ENCODE assay signal across 14 cellular contexts in the genomic region with DNA sequence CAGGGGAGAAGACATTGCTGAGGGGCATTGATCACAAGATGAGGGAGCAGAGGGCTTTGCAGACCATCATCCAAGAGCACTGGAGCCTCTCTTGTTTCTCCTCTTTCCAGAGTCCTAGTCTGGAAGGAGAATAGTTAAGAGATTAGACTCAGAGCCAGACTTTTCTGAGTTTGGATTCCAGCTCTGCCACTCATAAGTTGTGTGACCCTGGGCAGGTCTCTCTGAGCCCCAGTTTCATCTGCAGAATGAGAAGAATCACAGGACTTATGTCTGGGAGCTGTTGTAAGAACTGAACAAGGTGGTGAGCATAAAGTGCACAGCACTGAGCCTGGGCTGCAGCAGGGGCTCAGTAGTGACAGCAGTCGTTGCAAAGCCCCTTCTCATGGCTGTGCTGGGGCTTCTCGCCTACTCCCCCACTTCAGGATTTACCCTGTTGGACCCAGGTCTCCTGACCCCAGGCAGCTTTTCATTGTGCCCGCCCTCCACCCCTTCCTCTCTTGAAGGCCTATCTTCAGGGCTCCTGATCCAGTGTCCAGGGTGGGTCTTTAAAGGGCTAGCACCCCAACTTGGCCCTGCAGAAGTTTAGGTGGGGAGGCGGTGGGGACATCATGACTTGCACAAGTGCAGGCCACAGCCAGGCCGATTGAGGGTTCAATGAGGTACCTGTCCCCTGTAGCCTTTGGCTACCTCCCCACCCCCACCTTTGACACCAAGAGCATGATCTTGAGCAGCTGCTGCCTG. TPM values are rescaled to one million over a fixed set of nuclear protein-coding genes. Genes with fewer than 3 reads are reported as not detected.
A peak's percentile ranks its signal among the peaks of the same experiment; 100 is the strongest.
DNase-seq lines count a peak whose midpoint lies in the region; ATAC-seq and TF ChIP-seq lines count a peak whose summit lies in the region.
"Had no signal": no experiment of that assay in that cellular context is flagged by ENCODE, and none has a peak within 500 bp of the region (broad histone marks: within the 10 kb centered on the region; RNA-seq: fewer than 3 reads in every experiment).

No MANE protein-coding gene starts in this region.

- H3K4me1 ChIP-seq in BE2C: peaks cover 73% of the 10 kb centered on the region
- H3K4me1 ChIP-seq in adrenal gland (replicated peaks in 1 of 2): peaks cover 84 to 92% of the 10 kb centered on the region in 2 donors
- peaks cover 100% of the 10 kb centered on the region for H3K4me1 ChIP-seq in left ventricle myocardium inferior

- H3K27ac ChIP-seq in adrenal gland (peak overlapping the region; percentile 64 to 99 (median 96)), left ventricle myocardium inferior (replicated peaks) (peak overlapping the region; percentile 97)
- H3K27ac ChIP-seq: C4-2B had no signal

- no peak overlapping the region for H3K4me3 Mint-ChIP-seq in natural killer cell

- no peaks in the 10 kb centered on the region for H3K9me3 Mint-ChIP-seq in natural killer cell

- H3K4me3 ChIP-seq in BE2C (ENCODE audit: low read depth, low read length) (peak overlapping the region; percentile 55; the same call in 1 of the 2 replicates), adrenal gland (peak overlapping the region in 3 of 4 donors; percentile 27 to 62 (median 49)), left ventricle myocardium inferior (peak overlapping the region; percentile 66), retinal pigment epithelial cell (ENCODE audit: low read length) (peak overlapping the region; percentile 65)
- H3K4me3 ChIP-seq: K562 had no signal

- WGBS in adrenal gland, 4 donors: 23 to 40% (median 30%) methylated on average over 2 to 5 of the region's 5 CpGs

- H3K36me3 ChIP-seq in BE2C (no peaks in the 10 kb centered on the region), adrenal gland (replicated peaks in 1 of 2) (no peaks in the 10 kb centered on the region), left ventricle myocardium inferior (no peaks in the 10 kb centered on the region)

- H3K27ac Mint-ChIP-seq in natural killer cell: no peak overlapping the region

- H3K4me1 Mint-ChIP-seq in natural killer cell: no peaks in the 10 kb centered on the region

- ATAC-seq in GM18520 (IDR thresholded peaks at IDR 0.05; ENCODE audit: unreplicated experiment) (no peak), HG02642 (IDR thresholded peaks at IDR 0.05; ENCODE audit: poor library complexity, unreplicated experiment) (no peak), natural killer cell (no peak)

- intact Hi-C loops in adrenal gland (cut with DNase I): no loop called here
- intact Hi-C loops in left ventricle myocardium inferior (cut with micrococcal nuclease): no loop called here
- intact Hi-C loops in natural killer cell (cut with micrococcal nuclease): no loop called here

- no peak for DNase-seq in BE2C
- DNase-seq in adrenal gland: no peak
- no peak for DNase-seq in left ventricle myocardium inferior
- no peak for DNase-seq in retinal pigment epithelial cell (ENCODE audit: low read depth)
- no peak for DNase-seq in NOMO-1 treated with DMSO at 0.1 percent for 48 hours (lab: John Stamatoyannopoulos, UW; ENCODE audit: unreplicated experiment)
- no peak for DNase-seq in natural killer cell
- DNase-seq: NCI-H524, retina, T-helper 1 cell had no signal

- no peaks in the 10 kb centered on the region for H3K36me3 Mint-ChIP-seq in natural killer cell

- no peak for TF ChIP-seq POLR2A in adrenal gland (IDR thresholded peaks at IDR 0.05)

- H3K27me3 Mint-ChIP-seq in natural killer cell (ENCODE audit: low read depth in 2 of 2): peaks cover 0 to 19% of the 10 kb centered on the region in 2 donors

- TF ChIP-seq CTCF in BE2C (IDR thresholded peaks at IDR 0.05; ENCODE audit: low read depth, low read length) (no peak), adrenal gland (IDR thresholded peaks at IDR 0.05) (no peak), left ventricle myocardium inferior (IDR thresholded peaks at IDR 0.05; ENCODE audit: borderline replicate concordance) (no peak), retinal pigment epithelial cell (conservative IDR thresholded peaks at IDR 0.05; ENCODE audit: low read depth, low read length) (no peak), natural killer cell (IDR thresholded peaks at IDR 0.05) (no peak)

- no peaks in the 10 kb centered on the region for H3K27me3 ChIP-seq in BE2C
- no peaks in the 10 kb centered on the region for H3K27me3 ChIP-seq in adrenal gland
- no peaks in the 10 kb centered on the region for H3K27me3 ChIP-seq in left ventricle myocardium inferior (ENCODE audit: low read depth)

- no peaks in the 10 kb centered on the region for H3K9me3 ChIP-seq in BE2C
- no peaks in the 10 kb centered on the region for H3K9me3 ChIP-seq in adrenal gland (replicated peaks in 1 of 3)
- no peaks in the 10 kb centered on the region for H3K9me3 ChIP-seq in left ventricle myocardium inferior (replicated peaks)

RNA-seq across cellular contexts. Expression of gene SYNPO, which starts 1.5 kb away (rescaled TPM):
- polyA plus RNA-seq in BE2C (2012; ENCODE audit: insufficient read depth, insufficient read length, low read depth): 35.2 TPM
- total RNA-seq in adrenal gland (100 to 1,000 TPM in 5 of 8 donors, 10 to 100 TPM in 3; 86.8 to 293 (median 151) TPM), left ventricle myocardium inferior (715 TPM), natural killer cell (under 1 TPM in 2 of 3 donors, not detected in 1; 0.16 to 0.48 TPM)
- polyA plus RNA-seq in adrenal gland: 100 to 1,000 TPM in 2 of 3 donors, 10 to 100 TPM in 1; 59.4 to 254 (median 108) TPM

RNA-seq across cellular contexts. Expression of gene MYOZ3, which starts 19.1 kb away (rescaled TPM):
- 1.4 TPM for polyA plus RNA-seq in BE2C (2012; ENCODE audit: insufficient read depth, insufficient read length, low read depth)
- total RNA-seq in adrenal gland (1 to 10 TPM in 1 of 8 donors, under 1 TPM in 6, not detected in 1; 0.12 to 1.9 (median 0.42) TPM), left ventricle myocardium inferior (6.2 TPM), natural killer cell (not detected)
- 1 to 10 TPM in 1 of 3 donors, under 1 TPM in 2; 0.16 to 1.4 (median 0.51) TPM for polyA plus RNA-seq in adrenal gland
- total RNA-seq: bronchial epithelial cell, K562 had no signal
- polyA plus RNA-seq: K562 had no signal

RNA-seq across cellular contexts. Expression of gene RBM22, which starts 58.9 kb away (rescaled TPM):
- 125 TPM for polyA plus RNA-seq in BE2C (2012; ENCODE audit: insufficient read depth, insufficient read length, low read depth)
- total RNA-seq in adrenal gland (10 to 100 TPM; 28.6 to 80.4 (median 38.5) TPM), left ventricle myocardium inferior (25.2 TPM), natural killer cell (100 to 1,000 TPM; 136 to 149 (median 145) TPM)
- 10 to 100 TPM; 30.4 to 43.7 (median 41.3) TPM for polyA plus RNA-seq in adrenal gland

Comparison
In these comparisons a context has a peak if more than half of its experiments do, and no peak if none do; other contexts are left out.
1. RNA of gene SYNPO, which starts 1.5 kb away (total RNA-seq): 715 TPM in left ventricle myocardium inferior (single experiment) and 86.8 to 293 TPM in adrenal gland; 0.16 to 0.48 TPM in natural killer cell; every median in the first group is over 10 times any median in the second.
2. Peak in every context shown above with its lines, with median percentiles within 50 percentile points of each other: H3K4me3 ChIP-seq.